ENCODE assay signal across 10 cellular contexts in genomic region chr10:89481662-89482061, GRCh38. TPM values are rescaled to one million over a fixed set of nuclear protein-coding genes. Genes with fewer than 3 reads are reported as not detected.
DNase-seq lines count a peak whose midpoint lies in the region; ATAC-seq, FAIRE-seq and TF ChIP-seq lines count a peak whose summit lies in the region.
"Had no signal": no experiment of that assay in that cellular context is flagged by ENCODE, and none has a peak within 500 bp of the region (broad histone marks: within the 10 kb centered on the region; RNA-seq: fewer than 3 reads in every experiment).

No MANE protein-coding gene starts in this region.

- TF ChIP-seq RAD21 in Ishikawa (IDR thresholded peaks at IDR 0.05; ENCODE audit: low read depth) (no peak), HepG2 (CRISPR knock-in tag; IDR thresholded peaks at IDR 0.05) (no peak)

- in situ Hi-C loops in HepG2 (cut with HindIII; ENCODE audit: extremely low pct_ligation_motif_present, low pct_unique_long_range_greater_than_20kb): no loop called here

- CTCF ChIA-PET in HepG2 (lab: Yijun Ruan, JAX; ENCODE audit: low intra/inter-chr PET ratio, low total read pairs): no interaction called here

- TF ChIP-seq CTCF in HepG2 (CRISPR knock-in tag; IDR thresholded peaks at IDR 0.05) (no peak), upper lobe of left lung (IDR thresholded peaks at IDR 0.05) (no peak)

- no peaks in the 10 kb centered on the region for H4K20me1 ChIP-seq in HepG2 (ENCODE audit: insufficient read depth, low read length)

- H3K27me3 ChIP-seq in HepG2 (ENCODE audit: control insufficient read depth in 1 of 2, insufficient read depth in 2 of 2, low read length in 2 of 2) (peaks cover 0 to 1% of the 10 kb centered on the region in 2 experiments; a peak in 1 of 5 replicates), upper lobe of left lung (no peaks in the 10 kb centered on the region)

- no peak overlapping the region for H2AFZ ChIP-seq in HepG2 (ENCODE audit: low read length)

- H3K4me1 ChIP-seq in HepG2 (ENCODE audit: insufficient read depth, low read length): peaks cover 15% of the 10 kb centered on the region
- peaks cover 9 to 28% (median 18%) of the 10 kb centered on the region in 4 donors for H3K4me1 ChIP-seq in upper lobe of left lung

- H3K9ac ChIP-seq in HepG2 (ENCODE audit: insufficient read depth, low read depth, low read length): no peak overlapping the region

- TF ChIP-seq POLR2A in HepG2 (IDR thresholded peaks at IDR 0.05; ENCODE audit: insufficient read depth in 1 of 2, low read depth in 2 of 2, low read length in 2 of 2): no peak
- TF ChIP-seq POLR2A in upper lobe of left lung (IDR thresholded peaks at IDR 0.05): no peak

- DNase-seq in dermis microvascular lymphatic vessel endothelial cell (ENCODE audit: low read depth in 2 of 2) (peak; percentile 34 to 43), HepG2 (ENCODE audit: low spot score) (no peak), upper lobe of left lung (no peak), NCI-H2107 treated with DMSO at 0.1 percent for 48 hours (lab: John Stamatoyannopoulos, UW; ENCODE audit: unreplicated experiment) (no peak), retina (no peak)
- no peak for DNase-seq in stimulated activated CD4-positive, alpha-beta T cell treated with anti-CD3 and anti-CD28 coated beads, Interleukin-4, amount 100 ng/mL, for 1 hour
- DNase-seq: activated naive CD4-positive, alpha-beta T cell treated with anti-CD3 and anti-CD28 coated beads, Interleukin-2, amount 10 ng/mL, durations not matched to agents 7 days and 5 days; NCI-H510A had no signal

- WGBS in HepG2 (ENCODE audit: low lambda C conversion rate): 41% methylated on average over 3 of the region's 3 CpGs
- 49 to 59% methylated on average over 3 of the region's 3 CpGs for WGBS in upper lobe of left lung, 2 donors

- H3K36me3 ChIP-seq in HepG2 (replicated peaks in 1 of 2; ENCODE audit: control insufficient read depth in 1 of 2, insufficient read depth in 2 of 2, low read length in 2 of 2) (no peaks in the 10 kb centered on the region), upper lobe of left lung (no peaks in the 10 kb centered on the region)

- TF ChIP-seq EP300 in Ishikawa (IDR thresholded peaks at IDR 0.05; ENCODE audit: borderline replicate concordance) (no peak), HepG2 (IDR thresholded peaks at IDR 0.05; ENCODE audit: low read depth in 2 of 2, low read length in 2 of 2) (no peak; a peak in 1 of 4 replicates), HepG2 (CRISPR knock-in tag; IDR thresholded peaks at IDR 0.05; ENCODE audit: borderline replicate concordance) (no peak), upper lobe of left lung (IDR thresholded peaks at IDR 0.05) (peak; percentile 19 to 99 (median 72))

- H3K79me2 ChIP-seq in HepG2 (ENCODE audit: insufficient read depth, low read length): no peaks in the 10 kb centered on the region

- no peaks in the 10 kb centered on the region for H3K9me3 ChIP-seq in HepG2 (ENCODE audit: low read length)
- H3K9me3 ChIP-seq in upper lobe of left lung: no peaks in the 10 kb centered on the region

- H3K4me2 ChIP-seq in HepG2 (ENCODE audit: low read depth, low read length): no peak overlapping the region

- no peak for FAIRE-seq in HepG2 (lab: Jason Lieb, UNC)

- H3K4me3 ChIP-seq in HepG2 (replicated peaks in 1 of 3; ENCODE audit: insufficient read depth in 1 of 3, low read depth in 2 of 3, low read length in 3 of 3) (no peak overlapping the region), upper lobe of left lung (no peak overlapping the region)

- no TSS peak for BruUV-seq in HepG2 (replicated peaks; lab: Mats Ljungman, UMichigan)

- ATAC-seq in HepG2 (no peak), upper lobe of left lung (ENCODE audit: low FRiP score in 2 of 2) (peak in 1 of 2 donors; percentile 74), HG03521 (IDR thresholded peaks at IDR 0.05; ENCODE audit: unreplicated experiment) (no peak)

- H3K27ac ChIP-seq in HepG2 (ENCODE audit: extremely low read length, insufficient read depth, low read length) (no peak overlapping the region), upper lobe of left lung (peak overlapping the region; percentile 36 to 74 (median 57))

- intact Hi-C loops in HepG2 (cut with micrococcal nuclease; ENCODE audit: unreplicated experiment): no loop called here

- POLR2A ChIA-PET in HepG2 (lab: Yijun Ruan, JAX): no interaction called here

TF ChIP-seq in Ishikawa, 13 proteins besides CTCF, POLR2A, EP300 and RAD21:
- TF ChIP-seq TAF1 (IDR thresholded peaks at IDR 0.05; ENCODE audit: low read depth) (no peak), TEAD4 (IDR thresholded peaks at IDR 0.05) (0 out of 2 replicates have a peak, but pooled peaks have one; percentile 44), CEBPB (IDR thresholded peaks at IDR 0.05) (peak; percentile 83), ZBTB7A (IDR thresholded peaks at IDR 0.05; ENCODE audit: low read depth) (no peak), NFIC (IDR thresholded peaks at IDR 0.05) (no peak)
- TF ChIP-seq, protein P1, sequence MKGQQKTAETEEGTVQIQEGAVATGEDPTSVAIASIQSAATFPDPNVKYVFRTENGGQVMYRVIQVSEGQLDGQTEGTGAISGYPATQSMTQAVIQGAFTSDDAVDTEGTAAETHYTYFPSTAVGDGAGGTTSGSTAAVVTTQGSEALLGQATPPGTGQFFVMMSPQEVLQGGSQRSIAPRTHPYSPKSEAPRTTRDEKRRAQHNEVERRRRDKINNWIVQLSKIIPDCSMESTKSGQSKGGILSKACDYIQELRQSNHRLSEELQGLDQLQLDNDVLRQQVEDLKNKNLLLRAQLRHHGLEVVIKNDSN (IDR thresholded peaks at IDR 0.05): no peak

TF ChIP-seq in HepG2, 621 proteins besides CTCF, POLR2A, EP300 and RAD21 (continues in another document):
- no peak for TF ChIP-seq MAFG (CRISPR knock-in tag; IDR thresholded peaks at IDR 0.05)
- TF ChIP-seq TEAD3 (CRISPR knock-in tag; optimal IDR thresholded peaks at IDR 0.05; ENCODE audit: borderline replicate concordance): peak; percentile 20
- TF ChIP-seq ZKSCAN1 (IDR thresholded peaks at IDR 0.05; ENCODE audit: low read length): no peak
- no peak for TF ChIP-seq ZFAT (CRISPR knock-in tag; conservative IDR thresholded peaks at IDR 0.05)
- TF ChIP-seq HES4 (CRISPR knock-in tag; IDR thresholded peaks at IDR 0.05; ENCODE audit: borderline replicate concordance): no peak
- TF ChIP-seq NCOR1 (IDR thresholded peaks at IDR 0.05; ENCODE audit: borderline replicate concordance, low read length): no peak
- TF ChIP-seq ZNF749 (CRISPR knock-in tag; IDR thresholded peaks at IDR 0.05; ENCODE audit: borderline replicate concordance): no peak
- peak; percentile 72 to 73 for TF ChIP-seq MAFK (conservative IDR thresholded peaks at IDR 0.05 in 1 of 2, IDR thresholded peaks at IDR 0.05 in 1 of 2; ENCODE audit: low read length in 2 of 2)
- TF ChIP-seq, protein P2, sequence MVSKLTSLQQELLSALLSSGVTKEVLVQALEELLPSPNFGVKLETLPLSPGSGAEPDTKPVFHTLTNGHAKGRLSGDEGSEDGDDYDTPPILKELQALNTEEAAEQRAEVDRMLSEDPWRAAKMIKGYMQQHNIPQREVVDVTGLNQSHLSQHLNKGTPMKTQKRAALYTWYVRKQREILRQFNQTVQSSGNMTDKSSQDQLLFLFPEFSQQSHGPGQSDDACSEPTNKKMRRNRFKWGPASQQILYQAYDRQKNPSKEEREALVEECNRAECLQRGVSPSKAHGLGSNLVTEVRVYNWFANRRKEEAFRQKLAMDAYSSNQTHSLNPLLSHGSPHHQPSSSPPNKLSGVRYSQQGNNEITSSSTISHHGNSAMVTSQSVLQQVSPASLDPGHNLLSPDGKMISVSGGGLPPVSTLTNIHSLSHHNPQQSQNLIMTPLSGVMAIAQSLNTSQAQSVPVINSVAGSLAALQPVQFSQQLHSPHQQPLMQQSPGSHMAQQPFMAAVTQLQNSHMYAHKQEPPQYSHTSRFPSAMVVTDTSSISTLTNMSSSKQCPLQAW (CRISPR knock-in tag; IDR thresholded peaks at IDR 0.05): no peak
- no peak for TF ChIP-seq DNMT1 (CRISPR knock-in tag; IDR thresholded peaks at IDR 0.05)
- peak; percentile 64 for TF ChIP-seq MAFF (IDR thresholded peaks at IDR 0.05; ENCODE audit: low read depth, low read length)
- TF ChIP-seq GATAD1 (CRISPR knock-in tag; IDR thresholded peaks at IDR 0.05): no peak
- no peak for TF ChIP-seq ZKSCAN8 (CRISPR knock-in tag; IDR thresholded peaks at IDR 0.05; ENCODE audit: borderline replicate concordance)
- TF ChIP-seq TSC22D2 (CRISPR knock-in tag; IDR thresholded peaks at IDR 0.05; ENCODE audit: borderline replicate concordance): no peak

RNA-seq across cellular contexts. Expression of gene SLC16A12, which starts 53.7 kb away (rescaled TPM):
- total RNA-seq in dermis microvascular lymphatic vessel endothelial cell (under 0.01 TPM in 1 of 2 replicates, not detected in the other), HepG2 (2016; rRNA removed; fragmentation: Illumina TruSeq; extraction: Trizol) (0.02 TPM in 1 of 2 replicates, not detected in the other), upper lobe of left lung (1 to 10 TPM; 1.3 to 4.4 (median 3.5) TPM)
- not detected in 2 replicates for total RNA-seq in HepG2 (2016; cell fraction: cytosol; rRNA removed; fragmentation: Illumina TruSeq; extraction: Trizol; ENCODE audit: low read depth)
- 0.04 TPM in 1 of 2 replicates, not detected in the other for total RNA-seq in HepG2 (2016; cell fraction: insoluble cytoplasmic fraction; rRNA removed; fragmentation: Illumina TruSeq; extraction: Trizol)
- total RNA-seq in HepG2 (2016; cell fraction: membrane; rRNA removed; fragmentation: Illumina TruSeq; extraction: Trizol): 0.03 TPM in 1 of 2 replicates, not detected in the other
- 0.06 TPM in 1 of 2 replicates, not detected in the other for total RNA-seq in HepG2 (2016; cell fraction: nucleus; rRNA removed; fragmentation: Illumina TruSeq; extraction: Trizol)
- polyA plus RNA-seq in HepG2 (2011; rRNA removed): 0.07 TPM in 1 of 2 replicates, not detected in the other
- polyA plus RNA-seq in HepG2 (2011; cell fraction: cytosol; rRNA removed): 0.01 TPM in 2 replicates
- not detected in 2 replicates for polyA plus RNA-seq in HepG2 (2011; cell fraction: nucleus; rRNA removed)
- polyA plus RNA-seq in HepG2 (2012): not detected in 2 replicates
- not detected in 2 replicates for polyA plus RNA-seq in HepG2 (2016; cell fraction: cytosol; fragmentation: Illumina TruSeq; extraction: Trizol; ENCODE audit: low read depth)
- polyA plus RNA-seq in HepG2 (2016; cell fraction: insoluble cytoplasmic fraction; fragmentation: Illumina TruSeq; extraction: Trizol; ENCODE audit: low read depth): not detected in 2 replicates
- not detected in 2 replicates for polyA plus RNA-seq in HepG2 (2016; cell fraction: membrane; fragmentation: Illumina TruSeq; extraction: Trizol; ENCODE audit: low read depth)
- polyA plus RNA-seq in HepG2 (2016; cell fraction: nucleus; fragmentation: Illumina TruSeq; extraction: Trizol; ENCODE audit: insufficient read depth, low read depth): not detected in 2 replicates
- polyA minus RNA-seq in HepG2 (2011; rRNA and poly(A)+ RNA removed; ENCODE audit: low replicate concordance): not detected in 2 replicates
- polyA minus RNA-seq in HepG2 (2011; cell fraction: cytosol; rRNA and poly(A)+ RNA removed): not detected in 2 replicates
- not detected in 2 replicates for polyA minus RNA-seq in HepG2 (2011; cell fraction: nucleus; rRNA and poly(A)+ RNA removed)

Comparison
In these comparisons a context has a peak if more than half of its experiments do, and no peak if none do; other contexts are left out.
1. DNase-seq: peak in dermis microvascular lymphatic vessel endothelial cell (2 of 2); none in HepG2 (single experiment), upper lobe of left lung (0 of 2), stimulated activated CD4-positive, alpha-beta T cell treated with anti-CD3 and anti-CD28 coated beads, Interleukin-4, amount 100 ng/mL, for 1 hour (single experiment), NCI-H2107 treated with DMSO at 0.1 percent for 48 hours (single experiment) and retina (single experiment).